In the genomic region with DNA sequence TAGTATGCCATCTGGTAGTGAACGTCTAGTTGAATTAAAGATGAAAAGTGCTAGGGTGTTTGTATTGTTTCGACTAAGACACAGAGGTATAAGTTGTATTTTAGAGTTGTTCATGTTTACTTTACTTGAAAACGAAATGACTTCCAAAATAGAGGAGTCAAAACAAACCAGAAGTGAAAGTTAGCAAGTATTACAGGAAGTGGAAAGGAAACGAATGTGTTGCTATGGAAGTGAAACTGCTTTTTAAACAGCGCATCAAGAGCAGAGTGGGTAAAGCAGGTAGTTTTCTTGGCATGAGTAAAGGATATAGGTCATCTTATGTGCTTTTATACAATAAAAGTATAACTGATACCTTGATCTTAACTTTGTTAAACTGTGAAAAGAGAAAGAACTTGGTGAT, we compare ENCODE assay signal across 10 cellular contexts. TPM values are rescaled to one million over a fixed set of nuclear protein-coding genes. Genes with fewer than 3 reads are reported as not detected.
DNase-seq lines count a peak whose midpoint lies in the region; ATAC-seq and TF ChIP-seq lines count a peak whose summit lies in the region.
"Had no signal": no experiment of that assay in that cellular context is flagged by ENCODE, and none has a peak within 500 bp of the region (broad histone marks: within the 10 kb centered on the region; RNA-seq: fewer than 3 reads in every experiment).

No MANE protein-coding gene starts in this region.

- peak overlapping the region; percentile 85 to 89 for H3K27ac Mint-ChIP-seq in activated naive CD4-positive, alpha-beta T cell treated with anti-CD3 and anti-CD28 coated beads, Interleukin-2, amount 50 U/mL, for 72 hours
- no peak overlapping the region for H3K27ac Mint-ChIP-seq in endothelial cell (ENCODE audit: unreplicated experiment)

- peaks cover 4% of the 10 kb centered on the region for H3K27me3 Mint-ChIP-seq in endothelial cell (ENCODE audit: unreplicated experiment)

- H3K36me3 Mint-ChIP-seq in activated naive CD4-positive, alpha-beta T cell treated with anti-CD3 and anti-CD28 coated beads, Interleukin-2, amount 50 U/mL, for 72 hours: no peaks in the 10 kb centered on the region
- no peaks in the 10 kb centered on the region for H3K36me3 Mint-ChIP-seq in endothelial cell (ENCODE audit: low read depth, unreplicated experiment)

- TF ChIP-seq CTCF in endothelial cell (IDR thresholded peaks at IDR 0.05; ENCODE audit: unreplicated experiment): no peak

- H3K4me1 Mint-ChIP-seq in endothelial cell (ENCODE audit: unreplicated experiment): peaks cover 4% of the 10 kb centered on the region

- ATAC-seq in GM19043 (IDR thresholded peaks at IDR 0.05; ENCODE audit: low read depth, unreplicated experiment): peak; percentile 79
- peak; percentile 74 for ATAC-seq in HG03139 (IDR thresholded peaks at IDR 0.05; ENCODE audit: unreplicated experiment)
- peak; percentile 86 to 93 for ATAC-seq in activated naive CD4-positive, alpha-beta T cell treated with anti-CD3 and anti-CD28 coated beads, Interleukin-2, amount 50 U/mL, for 72 hours

- H3K9me3 Mint-ChIP-seq in activated naive CD4-positive, alpha-beta T cell treated with anti-CD3 and anti-CD28 coated beads, Interleukin-2, amount 50 U/mL, for 72 hours: no peaks in the 10 kb centered on the region
- H3K9me3 Mint-ChIP-seq in endothelial cell (ENCODE audit: unreplicated experiment): no peaks in the 10 kb centered on the region

- DNase-seq in AML-193 (lab: John Stamatoyannopoulos, UW) (peak; percentile 46 to 59), DMS153 treated with DMSO at 0.1 percent for 48 hours (lab: John Stamatoyannopoulos, UW; ENCODE audit: unreplicated experiment) (no peak), endothelial cell (ENCODE audit: low spot score) (no peak), ureter (ENCODE audit: low spot score) (no peak), COR-L47 (lab: John Stamatoyannopoulos, UW) (no peak)
- no peak for DNase-seq in activated naive CD4-positive, alpha-beta T cell treated with anti-CD3 and anti-CD28 coated beads, Interleukin-2, amount 50 U/mL, for 72 hours (ENCODE audit: low spot score in 2 of 2)

- no peak overlapping the region for H3K4me3 Mint-ChIP-seq in endothelial cell (ENCODE audit: unreplicated experiment)

RNA-seq across cellular contexts. Expression of gene GALNTL5, which starts 20.0 kb away (rescaled TPM):
- total RNA-seq in activated naive CD4-positive, alpha-beta T cell treated with anti-CD3 and anti-CD28 coated beads, Interleukin-2, amount 50 U/mL, for 72 hours: not detected
- total RNA-seq in endothelial cell (ENCODE audit: unreplicated experiment) (not detected), ureter (not detected)
- total RNA-seq: Daoy, pulmonary artery endothelial cell had no signal

RNA-seq across cellular contexts. Expression of gene PRKAG2, which starts 59.3 kb away (rescaled TPM):
- 10 to 100 TPM; 22.1 to 35.7 TPM for total RNA-seq in activated naive CD4-positive, alpha-beta T cell treated with anti-CD3 and anti-CD28 coated beads, Interleukin-2, amount 50 U/mL, for 72 hours
- total RNA-seq in endothelial cell (ENCODE audit: unreplicated experiment): 16.0 TPM
- 55.4 TPM for total RNA-seq in ureter

Comparison
In these comparisons a context has a peak if more than half of its experiments do, and no peak if none do; other contexts are left out.
1. DNase-seq: peak in AML-193 (2 of 2); none in activated naive CD4-positive, alpha-beta T cell treated with anti-CD3 and anti-CD28 coated beads, Interleukin-2, amount 50 U/mL, for 72 hours (0 of 2), DMS153 treated with DMSO at 0.1 percent for 48 hours (single experiment), endothelial cell (single experiment), ureter (single experiment) and COR-L47 (single experiment).
2. Peak in every context shown above with its lines, with median percentiles within 50 percentile points of each other: ATAC-seq.